1 cellular context compared by ENCODE assay signal in genomic region chr12:121013715-121014114, GRCh38.
TF ChIP-seq lines count a peak whose summit lies in the region.

No MANE protein-coding gene starts in this region.

TF ChIP-seq in HCT116, 20 proteins besides CTCF, POLR2A, EP300 and RAD21 (continued from another document):
- no peak for TF ChIP-seq ZBTB33 (IDR thresholded peaks at IDR 0.05; ENCODE audit: extremely low read depth, insufficient replicate concordance, low read length)
- TF ChIP-seq ATF3 (IDR thresholded peaks at IDR 0.05), result no peak
- no peak for TF ChIP-seq CEBPB (IDR thresholded peaks at IDR 0.05; ENCODE audit: low read depth)
- no peak for TF ChIP-seq EZH2 (IDR thresholded peaks at IDR 0.05)
- TF ChIP-seq YY1 (IDR thresholded peaks at IDR 0.05; ENCODE audit: extremely low read depth, insufficient replicate concordance, low read depth, low read length), result no peak
- no peak for TF ChIP-seq JUND (IDR thresholded peaks at IDR 0.05)
- no peak for TF ChIP-seq FOSL1 (IDR thresholded peaks at IDR 0.05; ENCODE audit: low read depth)
